ENCODE assay signal across 24 cellular contexts in the genomic region with DNA sequence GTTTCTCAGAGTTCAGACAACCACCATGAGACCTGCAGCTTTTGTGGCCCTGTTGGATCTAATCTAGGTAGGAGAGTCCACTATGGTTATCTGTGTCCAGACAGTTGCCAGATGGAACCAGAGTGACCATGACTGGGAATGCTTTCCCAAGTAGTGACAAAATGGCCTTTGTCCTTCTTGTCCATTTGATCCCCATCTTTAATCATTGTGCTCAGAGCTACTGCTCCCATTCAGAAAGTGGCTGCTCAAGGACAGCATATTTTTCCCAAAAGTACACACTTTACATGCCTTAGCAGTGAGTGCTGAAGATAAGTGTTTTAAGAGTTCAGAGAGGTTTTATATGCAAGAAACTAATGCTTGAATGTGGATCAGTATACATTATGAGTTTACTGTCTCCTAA. TPM values are rescaled to one million over a fixed set of nuclear protein-coding genes. Genes with fewer than 3 reads are reported as not detected.
"Had no signal": no experiment of that assay in that cellular context is flagged by ENCODE, and none has a peak within 500 bp of the region (broad histone marks: within the 10 kb centered on the region; RNA-seq: fewer than 3 reads in every experiment).

No MANE protein-coding gene starts in this region.

- DNase-seq: KBM-7, MV-4-11, NCI-H1048, NCI-H1105, NCI-H1417, NCI-H146, NCI-H1694 treated with DMSO at 0.1 percent for 48 hours, NCI-H1930, NCI-H2081, NCI-H2107, NCI-H2227 treated with DMSO at 0.1 percent for 48 hours, NCI-H524, NCI-H526 treated with DMSO at 0.1 percent for 48 hours, NCI-H774, Right ventricle myocardium superior, RPMI8226, SIG-M5 had no signal

- FAIRE-seq: HTR-8/SVneo had no signal

- H3K4me3 ChIP-seq: SJSA1, SK-N-MC had no signal

- H3K36me3 ChIP-seq: SJSA1 had no signal

- H3K27ac ChIP-seq: HL-60, SJSA1, SK-N-MC had no signal

- H3K9me3 ChIP-seq: SJSA1 had no signal

- H3K27me3 ChIP-seq: SJSA1 had no signal

RNA-seq across cellular contexts. Expression of a gene that starts 5.4 kb away (rescaled TPM):
- total RNA-seq: LHCN-M2, MCF 10A, NCI-H460, Right ventricle myocardium superior, SJSA1 had no signal
